ENCODE assay signal across 2 cellular contexts in the genomic region with DNA sequence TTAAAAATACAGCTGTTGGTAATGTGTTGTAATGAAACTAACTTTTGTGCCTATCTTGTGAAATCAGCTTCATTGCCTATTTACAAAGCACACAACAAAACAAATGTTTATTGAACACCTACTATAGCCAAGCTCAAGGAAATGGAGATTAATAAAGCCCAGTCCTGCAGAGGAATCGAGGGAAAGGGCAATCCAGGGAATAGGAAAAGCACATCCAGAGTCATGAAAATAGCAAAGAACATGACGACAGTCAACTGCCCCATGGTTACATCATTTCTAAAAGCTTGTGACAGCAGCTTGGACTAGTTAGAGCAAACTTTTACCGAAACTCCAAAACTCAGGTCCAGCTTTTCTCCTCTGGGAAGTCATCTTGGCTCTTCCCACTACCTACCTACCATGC.
TF ChIP-seq lines count a peak whose summit lies in the region.

No MANE protein-coding gene starts in this region.

TF ChIP-seq in A549, 52 proteins besides CTCF, POLR2A, EP300 and RAD21 (continued from another document):
- TF ChIP-seq, protein P1, sequence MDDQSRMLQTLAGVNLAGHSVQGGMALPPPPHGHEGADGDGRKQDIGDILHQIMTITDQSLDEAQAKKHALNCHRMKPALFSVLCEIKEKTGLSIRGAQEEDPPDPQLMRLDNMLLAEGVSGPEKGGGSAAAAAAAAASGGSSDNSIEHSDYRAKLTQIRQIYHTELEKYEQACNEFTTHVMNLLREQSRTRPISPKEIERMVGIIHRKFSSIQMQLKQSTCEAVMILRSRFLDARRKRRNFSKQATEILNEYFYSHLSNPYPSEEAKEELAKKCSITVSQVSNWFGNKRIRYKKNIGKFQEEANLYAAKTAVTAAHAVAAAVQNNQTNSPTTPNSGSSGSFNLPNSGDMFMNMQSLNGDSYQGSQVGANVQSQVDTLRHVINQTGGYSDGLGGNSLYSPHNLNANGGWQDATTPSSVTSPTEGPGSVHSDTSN (IDR thresholded peaks at IDR 0.05), result no peak
- TF ChIP-seq KDM5A (IDR thresholded peaks at IDR 0.05) (no peak), JUN (IDR thresholded peaks at IDR 0.05) (no peak), CBX2 (IDR thresholded peaks at IDR 0.05; ENCODE audit: borderline replicate concordance, low read depth) (no peak), BHLHE40 (IDR thresholded peaks at IDR 0.05; ENCODE audit: low read depth, low read length) (no peak), ZC3H11A (IDR thresholded peaks at IDR 0.05) (no peak)

TF ChIP-seq in WTC11, 78 proteins besides CTCF, POLR2A, EP300 and RAD21 (continued from another document):
- TF ChIP-seq, protein P2, sequence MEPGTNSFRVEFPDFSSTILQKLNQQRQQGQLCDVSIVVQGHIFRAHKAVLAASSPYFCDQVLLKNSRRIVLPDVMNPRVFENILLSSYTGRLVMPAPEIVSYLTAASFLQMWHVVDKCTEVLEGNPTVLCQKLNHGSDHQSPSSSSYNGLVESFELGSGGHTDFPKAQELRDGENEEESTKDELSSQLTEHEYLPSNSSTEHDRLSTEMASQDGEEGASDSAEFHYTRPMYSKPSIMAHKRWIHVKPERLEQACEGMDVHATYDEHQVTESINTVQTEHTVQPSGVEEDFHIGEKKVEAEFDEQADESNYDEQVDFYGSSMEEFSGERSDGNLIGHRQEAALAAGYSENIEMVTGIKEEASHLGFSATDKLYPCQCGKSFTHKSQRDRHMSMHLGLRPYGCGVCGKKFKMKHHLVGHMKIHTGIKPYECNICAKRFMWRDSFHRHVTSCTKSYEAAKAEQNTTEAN (CRISPR knock-in tag; IDR thresholded peaks at IDR 0.05), result no peak
- no peak for TF ChIP-seq ZNF416 (CRISPR knock-in tag; IDR thresholded peaks at IDR 0.05)
- TF ChIP-seq HMGA2 (CRISPR knock-in tag; IDR thresholded peaks at IDR 0.05), result no peak
- TF ChIP-seq SOX15 (CRISPR knock-in tag; IDR thresholded peaks at IDR 0.05), result no peak
- no peak for TF ChIP-seq EMX1 (CRISPR knock-in tag; IDR thresholded peaks at IDR 0.05)
- TF ChIP-seq, protein P3, sequence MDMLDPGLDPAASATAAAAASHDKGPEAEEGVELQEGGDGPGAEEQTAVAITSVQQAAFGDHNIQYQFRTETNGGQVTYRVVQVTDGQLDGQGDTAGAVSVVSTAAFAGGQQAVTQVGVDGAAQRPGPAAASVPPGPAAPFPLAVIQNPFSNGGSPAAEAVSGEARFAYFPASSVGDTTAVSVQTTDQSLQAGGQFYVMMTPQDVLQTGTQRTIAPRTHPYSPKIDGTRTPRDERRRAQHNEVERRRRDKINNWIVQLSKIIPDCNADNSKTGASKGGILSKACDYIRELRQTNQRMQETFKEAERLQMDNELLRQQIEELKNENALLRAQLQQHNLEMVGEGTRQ (CRISPR knock-in tag; IDR thresholded peaks at IDR 0.05), result no peak
